13 cellular contexts compared by ENCODE assay signal in genomic region chr17:63516910-63517824, GRCh38. TPM values are rescaled to one million over a fixed set of nuclear protein-coding genes. Genes with fewer than 3 reads are reported as not detected.
A peak's percentile ranks its signal among the peaks of the same experiment; 100 is the strongest.
DNase-seq lines count a peak whose midpoint lies in the region; ATAC-seq and TF ChIP-seq lines count a peak whose summit lies in the region.
"Had no signal": no experiment of that assay in that cellular context is flagged by ENCODE, and none has a peak within 500 bp of the region (broad histone marks: within the 10 kb centered on the region; RNA-seq: fewer than 3 reads in every experiment).

No MANE protein-coding gene starts in this region.

- no peak overlapping the region for H3K27ac Mint-ChIP-seq in activated CD8-positive, alpha-beta memory T cell treated with anti-CD3 and anti-CD28 coated beads, Interleukin-2, amount 10 ng/mL, durations not matched to agents 7 days and 5 days
- H3K27ac Mint-ChIP-seq: dendritic cell treated with granulocyte-macrophage colony-stimulating factor and Interleukin-4, amounts not matched to agents 40 ng/mL and 50 ng/mL, for 4 days; natural killer cell treated with Interleukin-12 subunit alpha and Interleukin-12 subunit beta and Interleukin-15 and Interleukin-18, amount 100 ng/mL, for 72 hours had no signal

- H3K27ac ChIP-seq in esophagus squamous epithelium = no peak overlapping the region

- H3K4me1 Mint-ChIP-seq in activated CD8-positive, alpha-beta memory T cell treated with anti-CD3 and anti-CD28 coated beads, Interleukin-2, amount 10 ng/mL, durations not matched to agents 7 days and 5 days = peaks cover 6% of the 10 kb centered on the region

- H3K36me3 ChIP-seq in esophagus squamous epithelium = no peaks in the 10 kb centered on the region

- ATAC-seq in activated CD8-positive, alpha-beta memory T cell treated with anti-CD3 and anti-CD28 coated beads, Interleukin-2, amount 10 ng/mL, durations not matched to agents 7 days and 5 days = no peak
- no peak for ATAC-seq in GM19023 (IDR thresholded peaks at IDR 0.05; ENCODE audit: unreplicated experiment)
- ATAC-seq: natural killer cell treated with Interleukin-12 subunit alpha and Interleukin-12 subunit beta and Interleukin-15 and Interleukin-18, amount 100 ng/mL, for 72 hours had no signal

- DNase-seq in AG20443 (ENCODE audit: low spot score) (peak; percentile 38), GM12865 (ENCODE audit: low read depth) (peak; percentile 44), kidney glomerular epithelial cell (lab: John Stamatoyannopoulos, UW) (peak; percentile 31), esophagus squamous epithelium (lab: John Stamatoyannopoulos, UW) (no peak), SIG-M5 treated with dmso at 0.1 percent for 504 hours (lab: John Stamatoyannopoulos, UW; ENCODE audit: unreplicated experiment) (no peak), SHP77 (lab: John Stamatoyannopoulos, UW) (no peak)
- peak; percentile 46 for DNase-seq in activated CD8-positive, alpha-beta memory T cell treated with anti-CD3 and anti-CD28 coated beads, Interleukin-2, amount 10 ng/mL, durations not matched to agents 7 days and 5 days
- DNase-seq: activated CD4-positive, alpha-beta T cell treated with anti-CD3 and anti-CD28 coated beads for 1 hour; GF-D8; NCI-H1092 had no signal

- H3K4me1 ChIP-seq in esophagus squamous epithelium = no peaks in the 10 kb centered on the region

- CTCF ChIA-PET in activated CD8-positive, alpha-beta memory T cell treated with anti-CD3 and anti-CD28 coated beads, Interleukin-2, amount 10 ng/mL, durations not matched to agents 7 days and 5 days (lab: Charles Lee) = no interaction called here

- H3K4me3 ChIP-seq in GM12865 (ENCODE audit: low read depth, low read length) = no peak overlapping the region
- no peak overlapping the region for H3K4me3 ChIP-seq in esophagus squamous epithelium

- no peaks in the 10 kb centered on the region for H3K9me3 ChIP-seq in esophagus squamous epithelium

- peaks cover 9% of the 10 kb centered on the region for H3K27me3 Mint-ChIP-seq in activated CD8-positive, alpha-beta memory T cell treated with anti-CD3 and anti-CD28 coated beads, Interleukin-2, amount 10 ng/mL, durations not matched to agents 7 days and 5 days

- TF ChIP-seq CTCF in GM12865 (IDR thresholded peaks at IDR 0.05; ENCODE audit: insufficient read depth, low read depth, low read length, missing control alignments) = no peak
- no peak for TF ChIP-seq CTCF in esophagus squamous epithelium (IDR thresholded peaks at IDR 0.05)

- H3K9me3 Mint-ChIP-seq in activated CD8-positive, alpha-beta memory T cell treated with anti-CD3 and anti-CD28 coated beads, Interleukin-2, amount 10 ng/mL, durations not matched to agents 7 days and 5 days (ENCODE audit: low read depth) = no peaks in the 10 kb centered on the region
- H3K9me3 Mint-ChIP-seq: dendritic cell treated with granulocyte-macrophage colony-stimulating factor and Interleukin-4, amounts not matched to agents 40 ng/mL and 50 ng/mL, for 4 days; natural killer cell treated with Interleukin-12 subunit alpha and Interleukin-12 subunit beta and Interleukin-15 and Interleukin-18, amount 100 ng/mL, for 72 hours had no signal

- H3K27me3 ChIP-seq in esophagus squamous epithelium = peaks cover 0 to 48% (median 0%) of the 10 kb centered on the region in 4 donors

- 61 to 82% methylated on average over 4 of the region's 6 CpGs for WGBS in esophagus squamous epithelium, 2 donors

- H3K36me3 Mint-ChIP-seq in activated CD8-positive, alpha-beta memory T cell treated with anti-CD3 and anti-CD28 coated beads, Interleukin-2, amount 10 ng/mL, durations not matched to agents 7 days and 5 days = no peaks in the 10 kb centered on the region
- H3K36me3 Mint-ChIP-seq: natural killer cell treated with Interleukin-12 subunit alpha and Interleukin-12 subunit beta and Interleukin-15 and Interleukin-18, amount 100 ng/mL, for 72 hours had no signal

- no peak overlapping the region for H3K4me3 Mint-ChIP-seq in activated CD8-positive, alpha-beta memory T cell treated with anti-CD3 and anti-CD28 coated beads, Interleukin-2, amount 10 ng/mL, durations not matched to agents 7 days and 5 days
- H3K4me3 Mint-ChIP-seq: dendritic cell treated with granulocyte-macrophage colony-stimulating factor and Interleukin-4, amounts not matched to agents 40 ng/mL and 50 ng/mL, for 4 days; natural killer cell treated with Interleukin-12 subunit alpha and Interleukin-12 subunit beta and Interleukin-15 and Interleukin-18, amount 100 ng/mL, for 72 hours had no signal

- TF ChIP-seq POLR2A in esophagus squamous epithelium (IDR thresholded peaks at IDR 0.05) = no peak

- intact Hi-C loops in esophagus squamous epithelium (cut with DNase I) = no loop called here

RNA-seq across cellular contexts. Expression of gene KCNH6, which starts 6.0 kb away (rescaled TPM):
- not detected for total RNA-seq in activated CD8-positive, alpha-beta memory T cell treated with anti-CD3 and anti-CD28 coated beads, Interleukin-2, amount 10 ng/mL, durations not matched to agents 7 days and 5 days
- not detected for total RNA-seq in esophagus squamous epithelium
- total RNA-seq: natural killer cell treated with Interleukin-12 subunit alpha and Interleukin-12 subunit beta and Interleukin-15 and Interleukin-18, amount 100 ng/mL, for 72 hours had no signal

RNA-seq across cellular contexts. Expression of gene DCAF7, which starts 33.1 kb away (rescaled TPM):
- total RNA-seq in activated CD8-positive, alpha-beta memory T cell treated with anti-CD3 and anti-CD28 coated beads, Interleukin-2, amount 10 ng/mL, durations not matched to agents 7 days and 5 days = 100 to 1,000 TPM; 129 to 139 TPM
- 10 to 100 TPM; 24.8 to 29.7 (median 25.9) TPM for total RNA-seq in esophagus squamous epithelium

RNA-seq across cellular contexts. Expression of gene ACE, which starts 40.3 kb away (rescaled TPM):
- 1 to 10 TPM in 1 of 2 experiments, under 1 TPM in 1; 0.33 to 2.2 TPM for total RNA-seq in activated CD8-positive, alpha-beta memory T cell treated with anti-CD3 and anti-CD28 coated beads, Interleukin-2, amount 10 ng/mL, durations not matched to agents 7 days and 5 days
- 1 to 10 TPM; 3.1 to 5.8 (median 4.2) TPM for total RNA-seq in esophagus squamous epithelium
- total RNA-seq: natural killer cell treated with Interleukin-12 subunit alpha and Interleukin-12 subunit beta and Interleukin-15 and Interleukin-18, amount 100 ng/mL, for 72 hours had no signal

Comparison
In these comparisons a context has a peak if more than half of its experiments do, and no peak if none do; other contexts are left out.
1. DNase-seq: peak in AG20443 (single experiment), GM12865 (single experiment), activated CD8-positive, alpha-beta memory T cell treated with anti-CD3 and anti-CD28 coated beads, Interleukin-2, amount 10 ng/mL, durations not matched to agents 7 days and 5 days (single experiment) and kidney glomerular epithelial cell (single experiment); none in esophagus squamous epithelium (single experiment), SIG-M5 treated with dmso at 0.1 percent for 504 hours (single experiment) and SHP77 (0 of 2).
2. RNA of gene DCAF7, which starts 33.1 kb away (total RNA-seq): 129 to 139 TPM in activated CD8-positive, alpha-beta memory T cell treated with anti-CD3 and anti-CD28 coated beads, Interleukin-2, amount 10 ng/mL, durations not matched to agents 7 days and 5 days; 24.8 to 29.7 TPM in esophagus squamous epithelium; every median in the first group is over 4 times any median in the second.